ENCODE assay signal across 6 cellular contexts in the genomic region with DNA sequence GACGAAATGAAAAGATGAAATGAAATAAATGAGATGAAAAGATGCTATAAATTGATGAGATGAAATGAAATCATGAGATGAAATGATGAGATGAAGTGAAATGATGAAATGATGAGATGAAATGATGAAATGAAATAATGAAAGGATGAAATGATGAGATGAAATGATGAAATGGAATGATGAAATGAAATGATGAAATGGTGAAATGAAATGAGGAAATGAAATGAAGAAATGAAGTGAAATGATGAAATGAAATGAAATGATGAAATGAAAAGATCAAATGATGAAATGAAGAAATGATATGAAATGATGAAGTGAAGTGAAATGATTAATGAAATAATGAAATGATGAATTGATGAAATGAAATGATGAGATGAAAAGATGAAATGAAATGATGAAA.
DNase-seq lines count a peak whose midpoint lies in the region; ATAC-seq, FAIRE-seq and TF ChIP-seq lines count a peak whose summit lies in the region.
"Not testable (repeated sequence)": the region's sequence is repeated elsewhere in the genome, so short reads cannot be mapped to it uniquely, and the experiment has no call there.

No MANE protein-coding gene starts in this region.

- POLR2A ChIA-PET in HEK293 (lab: Yijun Ruan, JAX); K562 (lab: Yijun Ruan, JAX); HepG2 (lab: Yijun Ruan, JAX): not testable (repeated sequence)

- TF ChIP-seq POLR2A in K562 (conservative IDR thresholded peaks at IDR 0.05); HepG2 (IDR thresholded peaks at IDR 0.05; ENCODE audit: insufficient read depth in 1 of 2, low read depth in 2 of 2, low read length in 2 of 2): not testable (repeated sequence)

- not testable (repeated sequence) for H3K4me2 ChIP-seq in K562 (ENCODE audit: insufficient read depth, low read length); HepG2 (ENCODE audit: low read depth, low read length)

- FAIRE-seq in K562 (lab: Jason Lieb, UNC); HepG2 (lab: Jason Lieb, UNC): not testable (repeated sequence)
- FAIRE-seq in kidney (lab: Jason Lieb, UNC) (peak; percentile 50), pancreas (lab: Jason Lieb, UNC) (peak; percentile 51)

- intact Hi-C loops in K562 (cut with micrococcal nuclease); kidney (cut with DNase I); HepG2 (cut with micrococcal nuclease; ENCODE audit: unreplicated experiment); pancreas (cut with DNase I): not testable (repeated sequence)

- not testable (repeated sequence) for BruUV-seq in K562 (replicated peaks; lab: Mats Ljungman, UMichigan); HepG2 (replicated peaks; lab: Mats Ljungman, UMichigan)

- not testable (repeated sequence) for H3K9ac ChIP-seq in K562 (ENCODE audit: insufficient read depth in 1 of 2, low read depth in 2 of 2, low read length in 2 of 2); kidney (ENCODE audit: low read length in 2 of 2); HepG2 (ENCODE audit: insufficient read depth, low read depth, low read length)

- peak; percentile 2 for DNase-seq in amniotic epithelial cell (ENCODE audit: low read depth)
- DNase-seq in K562 (ENCODE audit: extremely low read depth in 1 of 4, low spot score in 3 of 4); kidney; HepG2 (ENCODE audit: low spot score); pancreas: not testable (repeated sequence)

- not testable (repeated sequence) for ATAC-seq in K562, HepG2, pancreas

- in situ Hi-C loops in K562 (cut with MboI); HepG2 (cut with HindIII; ENCODE audit: extremely low pct_ligation_motif_present, low pct_unique_long_range_greater_than_20kb): not testable (repeated sequence)

- not testable (repeated sequence) for TF ChIP-seq EP300 in K562 (IDR thresholded peaks at IDR 0.05; ENCODE audit: low read length); HepG2 (IDR thresholded peaks at IDR 0.05; ENCODE audit: low read depth in 2 of 2, low read length in 2 of 2); HepG2 (CRISPR knock-in tag; IDR thresholded peaks at IDR 0.05; ENCODE audit: borderline replicate concordance)

- not testable (repeated sequence) for H3K9me3 ChIP-seq in HEK293 (ENCODE audit: control insufficient read depth, insufficient read depth, low read depth, low read length); K562 (replicated peaks; ENCODE audit: control insufficient read depth, insufficient read depth, low read depth, low read length); kidney (ENCODE audit: control insufficient read depth in 1 of 2, low read length in 2 of 2); HepG2 (ENCODE audit: low read length); pancreas

- TF ChIP-seq RAD21 in K562 (CRISPR knock-in tag; conservative IDR thresholded peaks at IDR 0.05 in 1 of 2, IDR thresholded peaks at IDR 0.05 in 1 of 2); HepG2 (CRISPR knock-in tag; IDR thresholded peaks at IDR 0.05): not testable (repeated sequence)

- H3K27me3 ChIP-seq in K562 (ENCODE audit: control insufficient read depth in 2 of 2, insufficient read depth in 2 of 2, low read length in 2 of 2); HepG2 (ENCODE audit: control insufficient read depth in 1 of 2, insufficient read depth in 2 of 2, low read length in 2 of 2); pancreas: not testable (repeated sequence)

- CTCF ChIA-PET in HEK293 (lab: Yijun Ruan, JAX); K562 (lab: Yijun Ruan, JAX; ENCODE audit: low intra/inter-chr PET ratio); HepG2 (lab: Yijun Ruan, JAX; ENCODE audit: low intra/inter-chr PET ratio, low total read pairs): not testable (repeated sequence)

- not testable (repeated sequence) for H3K4me1 ChIP-seq in HEK293 (ENCODE audit: control insufficient read depth, insufficient read depth, low read length); K562 (replicated peaks in 1 of 2; ENCODE audit: control insufficient read depth in 2 of 2, insufficient read depth in 2 of 2, low read length in 2 of 2); kidney (ENCODE audit: control insufficient read depth in 1 of 2, insufficient read depth in 1 of 2, low read depth in 1 of 2, low read length in 2 of 2); HepG2 (ENCODE audit: insufficient read depth, low read length); pancreas

- not testable (repeated sequence) for H4K20me1 ChIP-seq in K562 (replicated peaks; ENCODE audit: control insufficient read depth, insufficient read depth, low read length); HepG2 (ENCODE audit: insufficient read depth, low read length)

- not testable (repeated sequence) for H2AFZ ChIP-seq in K562 (ENCODE audit: low read depth, low read length); HepG2 (ENCODE audit: low read length)

- H3K9me1 ChIP-seq in K562 (ENCODE audit: control insufficient read depth, insufficient read depth, low read length), result not testable (repeated sequence)

- not testable (repeated sequence) for H3K79me2 ChIP-seq in K562 (ENCODE audit: control insufficient read depth, insufficient read depth, low read length); HepG2 (ENCODE audit: insufficient read depth, low read length)

- H3K4me3 ChIP-seq in HEK293 (ENCODE audit: low read depth, low read length); K562; kidney (ENCODE audit: low read length in 2 of 2); HepG2 (replicated peaks in 1 of 3; ENCODE audit: insufficient read depth in 1 of 3, low read depth in 2 of 3, low read length in 3 of 3); pancreas: not testable (repeated sequence)

- H3K27ac ChIP-seq in HEK293 (ENCODE audit: extremely low read depth, low read depth, low read length); K562 (ENCODE audit: extremely low read depth, low read depth, low read length); kidney (ENCODE audit: low read depth in 2 of 2, low read length in 2 of 2); HepG2 (ENCODE audit: extremely low read length, insufficient read depth, low read length); pancreas: not testable (repeated sequence)

- H3K36me3 ChIP-seq in HEK293 (ENCODE audit: control insufficient read depth in 2 of 2, insufficient read depth in 1 of 2, low read length in 2 of 2); K562 (ENCODE audit: control insufficient read depth, insufficient read depth, low read length); kidney (ENCODE audit: control insufficient read depth in 1 of 2, insufficient read depth in 2 of 2, low read length in 2 of 2); HepG2 (replicated peaks in 1 of 2; ENCODE audit: control insufficient read depth in 1 of 2, insufficient read depth in 2 of 2, low read length in 2 of 2); pancreas: not testable (repeated sequence)

- 70% methylated on average over 1 of the region's 1 CpG for WGBS in K562 (ENCODE audit: insufficient coverage, low coverage, missing lambda C conversion rate)
- WGBS in HepG2 (ENCODE audit: low lambda C conversion rate), result 0% methylated on average over 1 of the region's 1 CpG
- 74 to 84% methylated on average over 1 of the region's 1 CpG for WGBS in pancreas, 2 donors

- not testable (repeated sequence) for TF ChIP-seq CTCF in HEK293 (tag by site-specific recombination; IDR thresholded peaks at IDR 0.05); K562 (IDR thresholded peaks at IDR 0.05 in 2 of 3, conservative IDR thresholded peaks at IDR 0.05 in 1 of 3; ENCODE audit: insufficient read depth in 2 of 3, low read depth in 1 of 3, low read length in 3 of 3); kidney (IDR thresholded peaks at IDR 0.05; ENCODE audit: borderline replicate concordance, extremely low read depth, insufficient read depth); HepG2 (CRISPR knock-in tag; IDR thresholded peaks at IDR 0.05); pancreas (IDR thresholded peaks at IDR 0.05)

TF ChIP-seq in HEK293, 187 proteins besides CTCF, POLR2A, EP300 and RAD21 (continues in another document):
- peak; percentile 58; the same call in 1 of the 2 replicates for TF ChIP-seq PRDM1 (tag by site-specific recombination; IDR thresholded peaks at IDR 0.05)
- TF ChIP-seq, protein P1, sequence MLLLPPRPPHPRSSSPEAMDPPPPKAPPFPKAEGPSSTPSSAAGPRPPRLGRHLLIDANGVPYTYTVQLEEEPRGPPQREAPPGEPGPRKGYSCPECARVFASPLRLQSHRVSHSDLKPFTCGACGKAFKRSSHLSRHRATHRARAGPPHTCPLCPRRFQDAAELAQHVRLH (tag by site-specific recombination; IDR thresholded peaks at IDR 0.05), result peak; percentile 84

TF ChIP-seq in K562, 482 proteins besides CTCF, POLR2A, EP300 and RAD21 (continues in another document):
- 0 out of 2 replicates have a peak, but pooled peaks have one; percentile 24 for TF ChIP-seq ZC3H8 (IDR thresholded peaks at IDR 0.05)

TF ChIP-seq in HepG2, 621 proteins besides CTCF, POLR2A, EP300 and RAD21:
- TF ChIP-seq ZNF24 (IDR thresholded peaks at IDR 0.05), result peak; percentile 93
- TF ChIP-seq ATF7 (IDR thresholded peaks at IDR 0.05), result peak; percentile 46
- TF ChIP-seq ATF7 (CRISPR knock-in tag; IDR thresholded peaks at IDR 0.05), result not testable (repeated sequence)
